ENCODE assay signal across 8 cellular contexts in the genomic region with DNA sequence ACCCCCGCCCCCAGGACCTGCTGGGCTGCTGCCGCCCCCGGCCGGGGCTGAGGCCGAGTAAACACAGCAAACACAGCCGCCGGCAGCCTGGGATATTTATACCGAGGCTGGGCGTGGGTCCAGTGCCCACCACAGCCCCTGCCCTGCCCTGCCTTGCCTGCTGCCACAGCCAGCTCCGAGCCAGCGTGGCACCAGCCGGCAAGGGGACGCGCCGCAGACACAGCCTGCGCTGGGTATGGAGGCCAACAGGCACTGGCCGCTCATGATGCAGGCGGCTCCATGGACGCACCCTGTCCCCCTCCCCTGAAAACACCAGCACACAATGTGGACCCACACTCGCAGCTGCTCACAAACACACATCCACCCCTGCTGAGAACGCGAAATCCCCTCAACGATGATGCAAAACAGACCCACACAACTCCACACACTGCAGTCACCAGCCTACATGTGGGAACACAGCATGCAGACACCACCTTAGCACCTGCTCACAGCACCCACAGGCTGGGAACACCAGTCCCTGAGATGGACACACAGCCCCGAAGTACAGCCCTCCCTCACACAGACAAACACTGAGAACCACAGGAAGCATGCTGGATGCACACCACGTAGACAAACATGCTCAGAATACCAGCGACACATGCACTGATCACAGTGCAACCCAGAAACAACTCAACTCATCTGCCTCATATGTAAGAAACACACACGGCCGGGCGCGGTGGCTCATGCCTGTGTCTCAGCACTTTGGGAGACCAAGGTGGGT. TPM values are rescaled to one million over a fixed set of nuclear protein-coding genes. Genes with fewer than 3 reads are reported as not detected.
DNase-seq lines count a peak whose midpoint lies in the region; ATAC-seq and TF ChIP-seq lines count a peak whose summit lies in the region.

No MANE protein-coding gene starts in this region.

- H3K4me3 ChIP-seq in Loucy (ENCODE audit: low read length, poor library complexity, severe bottlenecking) (no peak overlapping the region), right lobe of liver (no peak overlapping the region), thoracic aorta (peak overlapping the region; percentile 57)

- intact Hi-C loops in right lobe of liver (cut with DNase I), result no loop called here

- H3K36me3 ChIP-seq in Loucy (ENCODE audit: insufficient read depth, low read length), result peaks cover 33% of the 10 kb centered on the region; the same call in 1 of the 2 replicates
- no peaks in the 10 kb centered on the region for H3K36me3 ChIP-seq in right lobe of liver
- H3K36me3 ChIP-seq in thoracic aorta, result peaks cover 9% of the 10 kb centered on the region

- H3K27ac ChIP-seq in caudate nucleus (ENCODE audit: low read depth, low read length), result peak overlapping the region; percentile 53
- peak overlapping the region in 2 of 3 donors; percentile 8 to 59 for H3K27ac ChIP-seq in right lobe of liver
- peak overlapping the region; percentile 96 to 99 for H3K27ac ChIP-seq in thoracic aorta

- no peaks in the 10 kb centered on the region for H3K9me2 ChIP-seq in Loucy (replicated peaks; ENCODE audit: low read depth, low read length)

- H3K9me3 ChIP-seq in Loucy (ENCODE audit: insufficient read depth, low read depth, low read length) (no peaks in the 10 kb centered on the region), right lobe of liver (no peaks in the 10 kb centered on the region), thoracic aorta (no peaks in the 10 kb centered on the region)

- TF ChIP-seq POLR2A in right lobe of liver (IDR thresholded peaks at IDR 0.05), result no peak

- H3K4me1 ChIP-seq in Loucy (ENCODE audit: insufficient read depth, low read length, poor library complexity, severe bottlenecking), result peaks cover 53% of the 10 kb centered on the region
- peaks cover 0 to 22% (median 5%) of the 10 kb centered on the region in 4 donors for H3K4me1 ChIP-seq in right lobe of liver
- H3K4me1 ChIP-seq in thoracic aorta (ENCODE audit: control insufficient read depth in 1 of 2, low read depth in 2 of 2), result peaks cover 41 to 59% of the 10 kb centered on the region in 2 donors

- peaks cover 33% of the 10 kb centered on the region for H3K79me2 ChIP-seq in Loucy (ENCODE audit: insufficient read depth, low read length)

- TF ChIP-seq CTCF in Loucy (conservative IDR thresholded peaks at IDR 0.05; ENCODE audit: low read length), result no peak
- no peak for TF ChIP-seq CTCF in right lobe of liver (IDR thresholded peaks at IDR 0.05)
- no peak for TF ChIP-seq CTCF in thoracic aorta (IDR thresholded peaks at IDR 0.05)

- peaks cover 14% of the 10 kb centered on the region for H4K20me1 ChIP-seq in Loucy (ENCODE audit: insufficient read depth, low read length, poor library complexity, severe bottlenecking)

- peaks cover 9% of the 10 kb centered on the region for H3F3A ChIP-seq in Loucy (ENCODE audit: low read depth)

- no peak overlapping the region for H2AFZ ChIP-seq in Loucy (ENCODE audit: low read length)

- H3K4me2 ChIP-seq in Loucy (ENCODE audit: low read depth, low read length, poor library complexity, severe bottlenecking), result peak overlapping the region; percentile 99

- ATAC-seq in right lobe of liver (peak in 3 of 4 donors; percentile 2 to 4 (median 3)), thoracic aorta (ENCODE audit: insufficient number of reproducible peaks, low FRiP score, low read depth) (no peak)

- H3K27me3 ChIP-seq in Loucy (ENCODE audit: insufficient read depth, low read length, poor library complexity, severe bottlenecking) (no peaks in the 10 kb centered on the region), right lobe of liver (no peaks in the 10 kb centered on the region), thoracic aorta (replicated peaks; ENCODE audit: insufficient read depth) (no peaks in the 10 kb centered on the region)

- H3K9ac ChIP-seq in Loucy (ENCODE audit: low read depth, low read length, poor library complexity, severe bottlenecking), result peak overlapping the region; percentile 55

- WGBS in right lobe of liver (ENCODE audit: insufficient coverage, low coverage, low lambda C conversion rate, missing lambda C conversion rate), result 18% methylated on average over 11 of the region's 30 CpGs

- DNase-seq in ELR (ENCODE audit: low read depth), result peak; percentile 61
- DNase-seq in caudate nucleus (lab: John Stamatoyannopoulos, UW), result peak in 10 of 61 donors; percentile 12 to 60 (median 26)
- peak in 2 of 3 donors; percentile 47 to 51 for DNase-seq in right lobe of liver
- no peak for DNase-seq in thoracic aorta (ENCODE audit: low spot score)
- no peak for DNase-seq in activated CD8-positive, alpha-beta memory T cell treated with anti-CD3 and anti-CD28 coated beads, Interleukin-2, amount 50 U/mL, for 4 hours
- no peak for DNase-seq in NCI-H128 (lab: John Stamatoyannopoulos, UW; ENCODE audit: unreplicated experiment)
- no peak for DNase-seq in activated CD4-positive, alpha-beta T cell treated with anti-CD3 and anti-CD28 coated beads, Interleukin-2, amount 50 U/mL, for 4 hours

RNA-seq across cellular contexts. Expression of gene CCDC97, which starts 16.2 kb away (rescaled TPM):
- total RNA-seq in right lobe of liver (1 to 10 TPM; 4.6 to 7.2 (median 6.9) TPM), thoracic aorta (10 to 100 TPM; 15.2 to 22.4 TPM)

RNA-seq across cellular contexts. Expression of gene TGFB1, which starts 27.6 kb away (rescaled TPM):
- 10 to 100 TPM in 2 of 6 experiments, 1 to 10 TPM in 4; 4.9 to 19.1 (median 8.5) TPM for total RNA-seq in right lobe of liver
- total RNA-seq in thoracic aorta, result 10 to 100 TPM; 55.1 to 69.6 TPM

RNA-seq across cellular contexts. Expression of gene B9D2, which starts 37.8 kb away (rescaled TPM):
- total RNA-seq in right lobe of liver, result 1 to 10 TPM; 1.7 to 4.4 (median 2.6) TPM
- total RNA-seq in thoracic aorta, result 1 to 10 TPM; 1.2 to 4.0 TPM

RNA-seq across cellular contexts. Expression of gene TMEM91, which starts 50.2 kb away (rescaled TPM):
- total RNA-seq in right lobe of liver, result 1 to 10 TPM; 1.8 to 4.1 (median 3.0) TPM
- 10 to 100 TPM; 20.0 to 44.0 TPM for total RNA-seq in thoracic aorta

Comparison
In these comparisons a context has a peak if more than half of its experiments do, and no peak if none do; other contexts are left out.
1. DNase-seq: peak in ELR (single experiment) and right lobe of liver (2 of 3); none in thoracic aorta (single experiment), activated CD8-positive, alpha-beta memory T cell treated with anti-CD3 and anti-CD28 coated beads, Interleukin-2, amount 50 U/mL, for 4 hours (single experiment), NCI-H128 (single experiment) and activated CD4-positive, alpha-beta T cell treated with anti-CD3 and anti-CD28 coated beads, Interleukin-2, amount 50 U/mL, for 4 hours (0 of 2).
2. H3K27ac ChIP-seq: peak in every context shown above with its lines; median percentile 98 in thoracic aorta; 53 in caudate nucleus; 34 in right lobe of liver.